Comparison of ENCODE assay signal across 17 cellular contexts in the genomic region with DNA sequence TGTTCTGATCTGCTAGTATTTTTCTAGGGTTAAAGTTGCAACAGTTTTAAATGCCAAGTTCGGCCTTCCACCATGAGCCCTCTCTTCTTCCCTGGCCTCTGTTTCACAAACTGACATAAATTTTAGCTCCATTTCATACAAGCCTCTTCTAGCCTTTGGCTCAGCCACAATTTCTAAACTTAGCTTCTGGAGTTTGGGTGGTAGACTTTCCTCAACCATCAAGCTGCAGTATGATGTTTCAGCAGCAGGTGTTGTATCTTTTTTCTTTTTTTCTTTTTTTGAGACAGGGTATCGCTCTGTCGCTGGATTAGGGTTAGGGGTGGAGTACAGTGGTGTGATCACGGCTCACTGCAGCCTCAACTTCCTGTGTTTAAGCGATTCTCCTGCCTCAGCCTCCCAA. TPM values are rescaled to one million over a fixed set of nuclear protein-coding genes. Genes with fewer than 3 reads are reported as not detected.
A peak's percentile ranks its signal among the peaks of the same experiment; 100 is the strongest.
DNase-seq lines count a peak whose midpoint lies in the region; ATAC-seq and TF ChIP-seq lines count a peak whose summit lies in the region.
"Had no signal": no experiment of that assay in that cellular context is flagged by ENCODE, and none has a peak within 500 bp of the region (broad histone marks: within the 10 kb centered on the region; RNA-seq: fewer than 3 reads in every experiment).

No MANE protein-coding gene starts in this region.

- no peak overlapping the region for H3K4me3 Mint-ChIP-seq in activated CD8-positive, alpha-beta T cell treated with anti-CD3 and anti-CD28 coated beads, Interleukin-2, amount 10 ng/mL, durations not matched to agents 7 days and 5 days
- no peak overlapping the region for H3K4me3 Mint-ChIP-seq in activated CD8-positive, alpha-beta T cell treated with anti-CD3 and anti-CD28 coated beads for 36 hours
- H3K4me3 Mint-ChIP-seq in central memory CD8-positive, alpha-beta T cell = no peak overlapping the region
- peak overlapping the region; percentile 63 for H3K4me3 Mint-ChIP-seq in natural killer cell
- no peak overlapping the region for H3K4me3 Mint-ChIP-seq in stimulated activated naive B cell treated with anti-CD40 and anti-IgM and Interleukin-4, amounts not matched to agents 10 μg/mL and 1 μg/mL and 100 μg/mL, for 72 hours
- H3K4me3 Mint-ChIP-seq: CD14-positive monocyte; CD8-positive, alpha-beta T cell; HFFc6 had no signal

- TF ChIP-seq CTCF in activated CD8-positive, alpha-beta T cell treated with anti-CD3 and anti-CD28 coated beads for 36 hours (IDR thresholded peaks at IDR 0.05) = no peak
- TF ChIP-seq CTCF in natural killer cell (IDR thresholded peaks at IDR 0.05) (no peak), psoas muscle (IDR thresholded peaks at IDR 0.05) (no peak), dorsolateral prefrontal cortex (IDR thresholded peaks at IDR 0.05 in 54 of 56, conservative IDR thresholded peaks at IDR 0.05 in 2 of 56; ENCODE audit: low read depth in 1 of 56, partially characterized antibody in 56 of 56) (no peak)

- H3K27me3 ChIP-seq in psoas muscle (ENCODE audit: insufficient read depth in 3 of 3, low read length in 2 of 3) (no peaks in the 10 kb centered on the region), dorsolateral prefrontal cortex (no peaks in the 10 kb centered on the region)

- H3K9me3 Mint-ChIP-seq in activated CD8-positive, alpha-beta T cell treated with anti-CD3 and anti-CD28 coated beads, Interleukin-2, amount 10 ng/mL, durations not matched to agents 7 days and 5 days (ENCODE audit: insufficient read depth) = no peaks in the 10 kb centered on the region
- no peaks in the 10 kb centered on the region for H3K9me3 Mint-ChIP-seq in activated CD8-positive, alpha-beta T cell treated with anti-CD3 and anti-CD28 coated beads for 36 hours
- H3K9me3 Mint-ChIP-seq in central memory CD8-positive, alpha-beta T cell = no peaks in the 10 kb centered on the region
- H3K9me3 Mint-ChIP-seq in natural killer cell = no peaks in the 10 kb centered on the region
- no peaks in the 10 kb centered on the region for H3K9me3 Mint-ChIP-seq in stimulated activated naive B cell treated with anti-CD40 and anti-IgM and Interleukin-4, amounts not matched to agents 10 μg/mL and 1 μg/mL and 100 μg/mL, for 72 hours
- H3K9me3 Mint-ChIP-seq: CD14-positive monocyte; CD8-positive, alpha-beta T cell; HFFc6 had no signal

- peaks cover 11% of the 10 kb centered on the region for H3K4me1 ChIP-seq in psoas muscle

- WGBS in psoas muscle, 3 donors = 45 to 62% (median 47%) methylated on average over 5 of the region's 5 CpGs

- no peaks in the 10 kb centered on the region for H3K27me3 Mint-ChIP-seq in activated CD8-positive, alpha-beta T cell treated with anti-CD3 and anti-CD28 coated beads, Interleukin-2, amount 10 ng/mL, durations not matched to agents 7 days and 5 days (ENCODE audit: low read depth)
- no peaks in the 10 kb centered on the region for H3K27me3 Mint-ChIP-seq in activated CD8-positive, alpha-beta T cell treated with anti-CD3 and anti-CD28 coated beads for 36 hours
- no peaks in the 10 kb centered on the region for H3K27me3 Mint-ChIP-seq in central memory CD8-positive, alpha-beta T cell
- no peaks in the 10 kb centered on the region for H3K27me3 Mint-ChIP-seq in natural killer cell (ENCODE audit: low read depth in 2 of 2)
- no peaks in the 10 kb centered on the region for H3K27me3 Mint-ChIP-seq in stimulated activated naive B cell treated with anti-CD40 and anti-IgM and Interleukin-4, amounts not matched to agents 10 μg/mL and 1 μg/mL and 100 μg/mL, for 72 hours

- H3K4me1 Mint-ChIP-seq in activated CD8-positive, alpha-beta T cell treated with anti-CD3 and anti-CD28 coated beads, Interleukin-2, amount 10 ng/mL, durations not matched to agents 7 days and 5 days (ENCODE audit: low read depth) = no peaks in the 10 kb centered on the region
- no peaks in the 10 kb centered on the region for H3K4me1 Mint-ChIP-seq in activated CD8-positive, alpha-beta T cell treated with anti-CD3 and anti-CD28 coated beads for 36 hours (ENCODE audit: low read depth)
- peaks cover 5% of the 10 kb centered on the region for H3K4me1 Mint-ChIP-seq in central memory CD8-positive, alpha-beta T cell
- H3K4me1 Mint-ChIP-seq in natural killer cell = peaks cover 53 to 59% of the 10 kb centered on the region in 2 donors
- no peaks in the 10 kb centered on the region for H3K4me1 Mint-ChIP-seq in stimulated activated naive B cell treated with anti-CD40 and anti-IgM and Interleukin-4, amounts not matched to agents 10 μg/mL and 1 μg/mL and 100 μg/mL, for 72 hours
- H3K4me1 Mint-ChIP-seq: CD14-positive monocyte had no signal

- H3K4me3 ChIP-seq in psoas muscle = no peak overlapping the region
- H3K4me3 ChIP-seq in dorsolateral prefrontal cortex = no peak overlapping the region

- peak overlapping the region; percentile 58 for H3K27ac Mint-ChIP-seq in activated CD8-positive, alpha-beta T cell treated with anti-CD3 and anti-CD28 coated beads, Interleukin-2, amount 10 ng/mL, durations not matched to agents 7 days and 5 days
- no peak overlapping the region for H3K27ac Mint-ChIP-seq in activated CD8-positive, alpha-beta T cell treated with anti-CD3 and anti-CD28 coated beads for 36 hours
- H3K27ac Mint-ChIP-seq in central memory CD8-positive, alpha-beta T cell (ENCODE audit: low read depth) = peak overlapping the region; percentile 72
- peak overlapping the region; percentile 91 to 94 for H3K27ac Mint-ChIP-seq in natural killer cell
- H3K27ac Mint-ChIP-seq in stimulated activated naive B cell treated with anti-CD40 and anti-IgM and Interleukin-4, amounts not matched to agents 10 μg/mL and 1 μg/mL and 100 μg/mL, for 72 hours = no peak overlapping the region
- H3K27ac Mint-ChIP-seq: CD8-positive, alpha-beta T cell; HFFc6 had no signal

- CTCF ChIA-PET in activated CD8-positive, alpha-beta T cell treated with anti-CD3 and anti-CD28 coated beads, Interleukin-2, amount 10 ng/mL, durations not matched to agents 7 days and 5 days (lab: Charles Lee) = interaction anchor here (0.9 to 1.1 kb wide), 2 partner anchors 16 to 131 kb away, joined by 3 to 4 read pairs; no protein-coding TSS in a partner anchor
- CTCF ChIA-PET in activated CD8-positive, alpha-beta T cell treated with anti-CD3 and anti-CD28 coated beads for 36 hours (lab: Charles Lee) = interaction anchor here (1.0 kb wide), 1 partner anchor 61 kb away, joined by 3 read pairs; no protein-coding TSS in a partner anchor

- peaks cover 52% of the 10 kb centered on the region for H3K36me3 Mint-ChIP-seq in activated CD8-positive, alpha-beta T cell treated with anti-CD3 and anti-CD28 coated beads, Interleukin-2, amount 10 ng/mL, durations not matched to agents 7 days and 5 days (ENCODE audit: low read depth)
- peaks cover 27% of the 10 kb centered on the region for H3K36me3 Mint-ChIP-seq in activated CD8-positive, alpha-beta T cell treated with anti-CD3 and anti-CD28 coated beads for 36 hours (ENCODE audit: low read depth)
- peaks cover 17% of the 10 kb centered on the region for H3K36me3 Mint-ChIP-seq in central memory CD8-positive, alpha-beta T cell (ENCODE audit: insufficient read depth)
- peaks cover 12% of the 10 kb centered on the region for H3K36me3 Mint-ChIP-seq in natural killer cell
- peaks cover 15 to 55% of the 10 kb centered on the region in 2 donors for H3K36me3 Mint-ChIP-seq in stimulated activated naive B cell treated with anti-CD40 and anti-IgM and Interleukin-4, amounts not matched to agents 10 μg/mL and 1 μg/mL and 100 μg/mL, for 72 hours

- H3K36me3 ChIP-seq in psoas muscle (ENCODE audit: insufficient read depth in 1 of 2, low read depth in 1 of 2) = peaks cover 0 to 78% of the 10 kb centered on the region in 2 donors

- intact Hi-C loops in activated CD8-positive, alpha-beta T cell treated with anti-CD3 and anti-CD28 coated beads for 36 hours (cut with micrococcal nuclease) = no loop called here
- intact Hi-C loops in natural killer cell (cut with micrococcal nuclease) (no loop called here), psoas muscle (cut with DNase I) (no loop called here), dorsolateral prefrontal cortex (cut with DNase I) (no loop called here)

- DNase-seq in activated CD8-positive, alpha-beta T cell treated with anti-CD3 and anti-CD28 coated beads, Interleukin-2, amount 10 ng/mL, durations not matched to agents 7 days and 5 days = no peak
- no peak for DNase-seq in activated CD8-positive, alpha-beta T cell treated with anti-CD3 and anti-CD28 coated beads for 36 hours
- DNase-seq in central memory CD8-positive, alpha-beta T cell (ENCODE audit: low spot score in 2 of 2) = no peak
- DNase-seq in natural killer cell (no peak), psoas muscle (no peak), dorsolateral prefrontal cortex (no peak)
- DNase-seq in stimulated activated naive B cell treated with anti-CD40 and anti-IgM and Interleukin-4, amounts not matched to agents 10 μg/mL and 1 μg/mL and 100 μg/mL, for 72 hours = no peak
- DNase-seq: CD8-positive, alpha-beta T cell; COR-L47; DMS153; DMS79 treated with DMSO at 0.1 percent for 48 hours; EL; HCEC 1CT; HFFc6 had no signal

- no peak for ATAC-seq in activated CD8-positive, alpha-beta T cell treated with anti-CD3 and anti-CD28 coated beads, Interleukin-2, amount 10 ng/mL, durations not matched to agents 7 days and 5 days
- ATAC-seq in activated CD8-positive, alpha-beta T cell treated with anti-CD3 and anti-CD28 coated beads for 36 hours = no peak
- ATAC-seq in central memory CD8-positive, alpha-beta T cell (replicated peaks; ENCODE audit: extremely low read depth, poor library complexity, severe bottlenecking) = no peak
- ATAC-seq in natural killer cell (peak in 1 of 3 donors; percentile 27), psoas muscle (peak in 2 of 4 donors; percentile 36 to 54), GM21529 (IDR thresholded peaks at IDR 0.05; ENCODE audit: unreplicated experiment) (no peak)
- no peak for ATAC-seq in stimulated activated naive B cell treated with anti-CD40 and anti-IgM and Interleukin-4, amounts not matched to agents 10 μg/mL and 1 μg/mL and 100 μg/mL, for 72 hours (replicated peaks)
- ATAC-seq: CD8-positive, alpha-beta T cell had no signal

- H3K27ac ChIP-seq in psoas muscle (peak overlapping the region; percentile 0), dorsolateral prefrontal cortex (peak overlapping the region in 23 of 59 donors; percentile 15 to 76 (median 58))
- H3K27ac ChIP-seq: 22Rv1 had no signal

- no peaks in the 10 kb centered on the region for H3K9me3 ChIP-seq in psoas muscle

- POLR2A ChIA-PET in activated CD8-positive, alpha-beta T cell treated with anti-CD3 and anti-CD28 coated beads, Interleukin-2, amount 10 ng/mL, durations not matched to agents 7 days and 5 days (lab: Charles Lee) = no interaction called here
- POLR2A ChIA-PET in activated CD8-positive, alpha-beta T cell treated with anti-CD3 and anti-CD28 coated beads for 36 hours (lab: Charles Lee) = no interaction called here

RNA-seq across cellular contexts. Expression of gene SETD3, which starts 29.4 kb away (rescaled TPM):
- total RNA-seq in activated CD8-positive, alpha-beta T cell treated with anti-CD3 and anti-CD28 coated beads, Interleukin-2, amount 10 ng/mL, durations not matched to agents 7 days and 5 days = 10 to 100 TPM; 65.2 to 66.0 TPM
- 10 to 100 TPM; 49.9 to 50.7 TPM for total RNA-seq in activated CD8-positive, alpha-beta T cell treated with anti-CD3 and anti-CD28 coated beads for 36 hours
- total RNA-seq in natural killer cell = 100 to 1,000 TPM; 111 to 160 (median 137) TPM
- total RNA-seq in psoas muscle = 100 to 1,000 TPM in 3 of 4 donors, 10 to 100 TPM in 1; 88.6 to 128 (median 125) TPM
- polyA plus RNA-seq in psoas muscle = 100 to 1,000 TPM in 2 of 3 donors, 10 to 100 TPM in 1; 84.0 to 177 (median 113) TPM
- total RNA-seq in dorsolateral prefrontal cortex = 100 to 1,000 TPM in 45 of 120 experiments, 10 to 100 TPM in 75; 73.7 to 190 (median 96.8) TPM

RNA-seq across cellular contexts. Expression of gene CCNK, which starts 30.0 kb away (rescaled TPM):
- 10 to 100 TPM; 81.0 to 81.2 TPM for total RNA-seq in activated CD8-positive, alpha-beta T cell treated with anti-CD3 and anti-CD28 coated beads, Interleukin-2, amount 10 ng/mL, durations not matched to agents 7 days and 5 days
- total RNA-seq in activated CD8-positive, alpha-beta T cell treated with anti-CD3 and anti-CD28 coated beads for 36 hours = 10 to 100 TPM; 90.2 to 98.8 TPM
- 100 to 1,000 TPM; 155 to 168 (median 165) TPM for total RNA-seq in natural killer cell
- 10 to 100 TPM; 31.1 to 53.2 (median 42.4) TPM for total RNA-seq in psoas muscle
- polyA plus RNA-seq in psoas muscle = 10 to 100 TPM; 17.6 to 44.5 (median 27.7) TPM
- 10 to 100 TPM; 22.8 to 44.3 (median 33.3) TPM for total RNA-seq in dorsolateral prefrontal cortex

Comparison
In these comparisons a context has a peak if more than half of its experiments do, and no peak if none do; other contexts are left out.
1. H3K27ac Mint-ChIP-seq: peak in activated CD8-positive, alpha-beta T cell treated with anti-CD3 and anti-CD28 coated beads, Interleukin-2, amount 10 ng/mL, durations not matched to agents 7 days and 5 days (single experiment), central memory CD8-positive, alpha-beta T cell (single experiment) and natural killer cell (2 of 2); none in activated CD8-positive, alpha-beta T cell treated with anti-CD3 and anti-CD28 coated beads for 36 hours (single experiment) and stimulated activated naive B cell treated with anti-CD40 and anti-IgM and Interleukin-4, amounts not matched to agents 10 μg/mL and 1 μg/mL and 100 μg/mL, for 72 hours (single experiment).